Comparison of ENCODE assay signal across 18 cellular contexts in genomic region chr21:31348188-31348587, GRCh38.
"Had no signal": no experiment of that assay in that cellular context is flagged by ENCODE, and none has a peak within 500 bp of the region (broad histone marks: within the 10 kb centered on the region; RNA-seq: fewer than 3 reads in every experiment).

No MANE protein-coding gene starts in this region.

- H3K27me3 Mint-ChIP-seq: activated naive CD8-positive, alpha-beta T cell had no signal

- H3K4me3 Mint-ChIP-seq: activated CD4-positive, alpha-beta T cell treated with anti-CD3 and anti-CD28 coated beads for 36 hours; activated naive CD8-positive, alpha-beta T cell; activated T-helper 1 cell treated with anti-CD3 and anti-CD28 coated beads, Interleukin-12 subunit alpha, Interleukin-12 subunit beta, Interleukin-2, Interleukin-4 antibody, amounts not matched to agents 30 ng/mL and 10 ng/mL and 1 ng/mL, durations not matched to agents 14 hours and 24 hours and 36 hours; mesothelial cell of epicardium; stimulated activated memory B cell treated with anti-CD40 and anti-IgM and Interleukin-4, amounts not matched to agents 10 μg/mL and 1 μg/mL and 100 μg/mL, for 72 hours; T-helper 17 cell had no signal

- FAIRE-seq: bronchial epithelial cell had no signal

- H3K27ac Mint-ChIP-seq: activated CD4-positive, alpha-beta T cell treated with anti-CD3 and anti-CD28 coated beads for 36 hours; activated naive CD8-positive, alpha-beta T cell; activated T-helper 1 cell treated with anti-CD3 and anti-CD28 coated beads, Interleukin-12 subunit alpha, Interleukin-12 subunit beta, Interleukin-2, Interleukin-4 antibody, amounts not matched to agents 30 ng/mL and 10 ng/mL and 1 ng/mL, durations not matched to agents 14 hours and 24 hours and 36 hours; mesothelial cell of epicardium; stimulated activated memory B cell treated with anti-CD40 and anti-IgM and Interleukin-4, amounts not matched to agents 10 μg/mL and 1 μg/mL and 100 μg/mL, for 72 hours had no signal

- H3K27ac ChIP-seq: lower lobe of right lung, spleen, testis had no signal

- H3K9me3 ChIP-seq: lower lobe of right lung, spleen, testis had no signal

- H3K4me3 ChIP-seq: lower lobe of right lung, spleen, testis had no signal

- DNase-seq: activated CD4-positive, alpha-beta T cell treated with anti-CD3 and anti-CD28 coated beads for 36 hours; activated CD4-positive, alpha-beta T cell treated with anti-CD3 and anti-CD28 coated beads, Interleukin-2, amount 50 U/mL, for 48 hours; activated gamma-delta T cell treated with Interleukin-2 at 50 U/mL for 16 hours; activated T-cell treated with anti-CD3 and anti-CD28 coated beads for 4 hours; dermis blood vessel endothelial cell; effector memory CD4-positive, alpha-beta T cell; left cardiac atrium; lower lobe of right lung; nephron progenitor cell; spleen; stimulated activated CD4-positive, alpha-beta T cell treated with anti-CD3 and anti-CD28 coated beads, Interleukin-4, amount 100 ng/mL, for 4 hours; T-helper 17 cell; testis had no signal

- H3K36me3 Mint-ChIP-seq: stimulated activated memory B cell treated with anti-CD40 and anti-IgM and Interleukin-4, amounts not matched to agents 10 μg/mL and 1 μg/mL and 100 μg/mL, for 72 hours had no signal

- H3K9me3 Mint-ChIP-seq: stimulated activated memory B cell treated with anti-CD40 and anti-IgM and Interleukin-4, amounts not matched to agents 10 μg/mL and 1 μg/mL and 100 μg/mL, for 72 hours had no signal

- ATAC-seq: activated CD4-positive, alpha-beta T cell treated with anti-CD3 and anti-CD28 coated beads for 36 hours; left cardiac atrium; lower lobe of right lung; stimulated activated memory B cell treated with anti-CD40 and anti-IgM and Interleukin-4, amounts not matched to agents 10 μg/mL and 1 μg/mL and 100 μg/mL, for 72 hours; T-helper 17 cell had no signal

- H3K27me3 ChIP-seq: testis had no signal

- H3K36me3 ChIP-seq: lower lobe of right lung, spleen had no signal
